In the genomic region with DNA sequence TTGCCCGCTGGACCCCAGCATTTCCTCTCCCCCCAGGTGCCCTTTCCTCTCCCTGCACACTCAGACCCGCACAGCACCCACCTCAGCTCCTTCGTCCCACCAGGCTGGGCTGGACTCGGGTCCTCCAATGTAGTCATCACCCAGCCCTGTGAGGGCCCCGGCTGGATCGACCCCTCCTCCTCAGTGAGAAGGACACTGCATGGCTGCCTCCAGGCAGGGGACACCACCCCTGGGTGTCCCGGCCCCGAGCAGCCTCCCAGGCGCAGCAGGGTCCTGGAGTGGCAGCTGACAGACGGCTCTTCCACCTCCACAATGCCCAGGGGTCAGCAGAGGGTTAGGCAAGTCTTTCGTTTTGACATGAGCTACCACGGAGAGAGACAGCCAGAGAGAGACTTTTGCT, we compare ENCODE assay signal across 26 cellular contexts. TPM values are rescaled to one million over a fixed set of nuclear protein-coding genes. Genes with fewer than 3 reads are reported as not detected.
"Had no signal": no experiment of that assay in that cellular context is flagged by ENCODE, and none has a peak within 500 bp of the region (broad histone marks: within the 10 kb centered on the region; RNA-seq: fewer than 3 reads in every experiment).

No MANE protein-coding gene starts in this region.

- H3K27me3 ChIP-seq: Peyer's patch had no signal

- H3K4me2 ChIP-seq: KMS-11 had no signal

- H3K9me3 ChIP-seq: Peyer's patch, SJCRH30 had no signal

- H3K4me3 Mint-ChIP-seq: IgD-negative memory B cell had no signal

- H3K36me3 ChIP-seq: Peyer's patch, SJCRH30 had no signal

- H3K4me3 ChIP-seq: K562, Peyer's patch, SJCRH30 had no signal

- H3K27ac ChIP-seq: KMS-11, Peyer's patch, SJCRH30 had no signal

- ATAC-seq: K562, PC-3, Right ventricle myocardium inferior, SK-N-SH treated with all-trans-retinoic acid at 6 μM for 48 hours had no signal

- H3K9ac ChIP-seq: KMS-11 had no signal

- H3K9me3 Mint-ChIP-seq: IgD-negative memory B cell had no signal

- H3K27ac Mint-ChIP-seq: IgD-negative memory B cell had no signal

- H3K4me1 ChIP-seq: Peyer's patch, SJCRH30 had no signal

- DNase-seq: Kasumi-1; MM.1S; NCI-H1092 treated with DMSO at 0.1 percent for 48 hours; NCI-H1436; NCI-H187; NCI-H2029; NCI-H2081 treated with DMSO at 0.1 percent for 48 hours; NCI-H2171; NCI-H226; NCI-H446; NCI-H510A; NCI-H524 treated with DMSO at 0.1 percent for 48 hours; NCI-H69; NCI-H774; NK-92 treated with Interleukin-12 subunit alpha and Interleukin-12 subunit beta, amount 100 ng/mL, for 24 hours; PC-3; Peyer's patch; SHP77 treated with DMSO at 0.1 percent for 48 hours; SJCRH30 had no signal

- FAIRE-seq: K562 had no signal

RNA-seq across cellular contexts. Expression of a gene that starts 11.1 kb away (rescaled TPM):
- total RNA-seq: HT1080, K562, OCI-LY7, Peyer's patch, Right ventricle myocardium inferior, SJCRH30 had no signal
- polyA plus RNA-seq: IgD-negative memory B cell, K562 had no signal
